In the genomic region with DNA sequence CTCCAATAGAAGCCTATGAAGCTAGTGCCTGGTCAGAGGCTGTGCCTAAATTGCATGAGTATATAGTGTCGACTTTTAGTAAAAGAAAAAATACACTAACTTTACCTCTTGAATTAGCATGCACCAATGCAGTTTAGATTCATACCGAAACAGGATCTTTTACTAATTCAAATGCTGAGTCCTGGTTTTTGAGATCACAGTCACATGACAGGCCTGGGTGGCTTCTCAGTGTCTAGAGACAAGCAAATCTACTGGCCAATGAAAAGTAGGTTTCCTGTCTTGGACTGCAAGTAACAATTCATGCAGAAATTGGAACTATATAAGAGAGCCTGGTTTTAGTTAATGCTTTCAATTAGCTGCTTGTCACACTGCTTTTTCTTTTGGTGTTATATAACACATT, we compare ENCODE assay signal across 1 cellular context.
TF ChIP-seq lines count a peak whose summit lies in the region.

No MANE protein-coding gene starts in this region.

TF ChIP-seq in GM23338, 12 proteins besides CTCF, POLR2A, EP300 and RAD21 (continued from another document):
- TF ChIP-seq, protein P1, sequence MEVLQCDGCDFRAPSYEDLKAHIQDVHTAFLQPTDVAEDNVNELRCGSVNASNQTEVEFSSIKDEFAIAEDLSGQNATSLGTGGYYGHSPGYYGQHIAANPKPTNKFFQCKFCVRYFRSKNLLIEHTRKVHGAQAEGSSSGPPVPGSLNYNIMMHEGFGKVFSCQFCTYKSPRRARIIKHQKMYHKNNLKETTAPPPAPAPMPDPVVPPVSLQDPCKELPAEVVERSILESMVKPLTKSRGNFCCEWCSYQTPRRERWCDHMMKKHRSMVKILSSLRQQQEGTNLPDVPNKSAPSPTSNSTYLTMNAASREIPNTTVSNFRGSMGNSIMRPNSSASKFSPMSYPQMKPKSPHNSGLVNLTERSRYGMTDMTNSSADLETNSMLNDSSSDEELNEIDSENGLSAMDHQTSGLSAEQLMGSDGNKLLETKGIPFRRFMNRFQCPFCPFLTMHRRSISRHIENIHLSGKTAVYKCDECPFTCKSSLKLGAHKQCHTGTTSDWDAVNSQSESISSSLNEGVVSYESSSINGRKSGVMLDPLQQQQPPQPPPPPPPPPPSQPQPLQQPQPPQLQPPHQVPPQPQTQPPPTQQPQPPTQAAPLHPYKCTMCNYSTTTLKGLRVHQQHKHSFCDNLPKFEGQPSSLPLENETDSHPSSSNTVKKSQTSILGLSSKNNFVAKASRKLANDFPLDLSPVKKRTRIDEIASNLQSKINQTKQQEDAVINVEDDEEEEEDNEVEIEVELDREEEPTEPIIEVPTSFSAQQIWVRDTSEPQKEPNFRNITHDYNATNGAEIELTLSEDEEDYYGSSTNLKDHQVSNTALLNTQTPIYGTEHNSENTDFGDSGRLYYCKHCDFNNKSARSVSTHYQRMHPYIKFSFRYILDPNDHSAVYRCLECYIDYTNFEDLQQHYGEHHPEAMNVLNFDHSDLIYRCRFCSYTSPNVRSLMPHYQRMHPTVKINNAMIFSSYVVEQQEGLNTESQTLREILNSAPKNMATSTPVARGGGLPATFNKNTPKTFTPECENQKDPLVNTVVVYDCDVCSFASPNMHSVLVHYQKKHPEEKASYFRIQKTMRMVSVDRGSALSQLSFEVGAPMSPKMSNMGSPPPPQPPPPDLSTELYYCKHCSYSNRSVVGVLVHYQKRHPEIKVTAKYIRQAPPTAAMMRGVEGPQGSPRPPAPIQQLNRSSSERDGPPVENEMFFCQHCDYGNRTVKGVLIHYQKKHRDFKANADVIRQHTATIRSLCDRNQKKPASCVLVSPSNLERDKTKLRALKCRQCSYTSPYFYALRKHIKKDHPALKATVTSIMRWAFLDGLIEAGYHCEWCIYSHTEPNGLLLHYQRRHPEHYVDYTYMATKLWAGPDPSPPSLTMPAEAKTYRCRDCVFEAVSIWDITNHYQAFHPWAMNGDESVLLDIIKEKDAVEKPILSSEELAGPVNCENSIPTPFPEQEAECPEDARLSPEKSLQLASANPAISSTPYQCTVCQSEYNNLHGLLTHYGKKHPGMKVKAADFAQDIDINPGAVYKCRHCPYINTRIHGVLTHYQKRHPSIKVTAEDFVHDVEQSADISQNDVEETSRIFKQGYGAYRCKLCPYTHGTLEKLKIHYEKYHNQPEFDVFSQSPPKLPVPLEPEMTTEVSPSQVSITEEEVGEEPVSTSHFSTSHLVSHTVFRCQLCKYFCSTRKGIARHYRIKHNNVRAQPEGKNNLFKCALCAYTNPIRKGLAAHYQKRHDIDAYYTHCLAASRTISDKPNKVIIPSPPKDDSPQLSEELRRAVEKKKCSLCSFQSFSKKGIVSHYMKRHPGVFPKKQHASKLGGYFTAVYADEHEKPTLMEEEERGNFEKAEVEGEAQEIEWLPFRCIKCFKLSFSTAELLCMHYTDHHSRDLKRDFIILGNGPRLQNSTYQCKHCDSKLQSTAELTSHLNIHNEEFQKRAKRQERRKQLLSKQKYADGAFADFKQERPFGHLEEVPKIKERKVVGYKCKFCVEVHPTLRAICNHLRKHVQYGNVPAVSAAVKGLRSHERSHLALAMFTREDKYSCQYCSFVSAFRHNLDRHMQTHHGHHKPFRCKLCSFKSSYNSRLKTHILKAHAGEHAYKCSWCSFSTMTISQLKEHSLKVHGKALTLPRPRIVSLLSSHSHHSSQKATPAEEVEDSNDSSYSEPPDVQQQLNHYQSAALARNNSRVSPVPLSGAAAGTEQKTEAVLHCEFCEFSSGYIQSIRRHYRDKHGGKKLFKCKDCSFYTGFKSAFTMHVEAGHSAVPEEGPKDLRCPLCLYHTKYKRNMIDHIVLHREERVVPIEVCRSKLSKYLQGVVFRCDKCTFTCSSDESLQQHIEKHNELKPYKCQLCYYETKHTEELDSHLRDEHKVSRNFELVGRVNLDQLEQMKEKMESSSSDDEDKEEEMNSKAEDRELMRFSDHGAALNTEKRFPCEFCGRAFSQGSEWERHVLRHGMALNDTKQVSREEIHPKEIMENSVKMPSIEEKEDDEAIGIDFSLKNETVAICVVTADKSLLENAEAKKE (CRISPR knock-in tag; IDR thresholded peaks at IDR 0.05): no peak
- TF ChIP-seq CREB1 (CRISPR knock-in tag; IDR thresholded peaks at IDR 0.05; ENCODE audit: low read depth) (no peak), ZNF331 (CRISPR knock-in tag; IDR thresholded peaks at IDR 0.05; ENCODE audit: low read depth) (no peak), POLR2AphosphoS5 (IDR thresholded peaks at IDR 0.05; ENCODE audit: low read depth) (no peak), ZNF114 (CRISPR knock-in tag; IDR thresholded peaks at IDR 0.05) (no peak), NANOG (IDR thresholded peaks at IDR 0.05; ENCODE audit: borderline replicate concordance) (no peak), STAT1 (IDR thresholded peaks at IDR 0.05; ENCODE audit: unreplicated experiment) (no peak), EZH2 (IDR thresholded peaks at IDR 0.05; ENCODE audit: low read depth, unreplicated experiment) (no peak), JUNB (IDR thresholded peaks at IDR 0.05; ENCODE audit: unreplicated experiment) (no peak)
- TF ChIP-seq, protein P2, sequence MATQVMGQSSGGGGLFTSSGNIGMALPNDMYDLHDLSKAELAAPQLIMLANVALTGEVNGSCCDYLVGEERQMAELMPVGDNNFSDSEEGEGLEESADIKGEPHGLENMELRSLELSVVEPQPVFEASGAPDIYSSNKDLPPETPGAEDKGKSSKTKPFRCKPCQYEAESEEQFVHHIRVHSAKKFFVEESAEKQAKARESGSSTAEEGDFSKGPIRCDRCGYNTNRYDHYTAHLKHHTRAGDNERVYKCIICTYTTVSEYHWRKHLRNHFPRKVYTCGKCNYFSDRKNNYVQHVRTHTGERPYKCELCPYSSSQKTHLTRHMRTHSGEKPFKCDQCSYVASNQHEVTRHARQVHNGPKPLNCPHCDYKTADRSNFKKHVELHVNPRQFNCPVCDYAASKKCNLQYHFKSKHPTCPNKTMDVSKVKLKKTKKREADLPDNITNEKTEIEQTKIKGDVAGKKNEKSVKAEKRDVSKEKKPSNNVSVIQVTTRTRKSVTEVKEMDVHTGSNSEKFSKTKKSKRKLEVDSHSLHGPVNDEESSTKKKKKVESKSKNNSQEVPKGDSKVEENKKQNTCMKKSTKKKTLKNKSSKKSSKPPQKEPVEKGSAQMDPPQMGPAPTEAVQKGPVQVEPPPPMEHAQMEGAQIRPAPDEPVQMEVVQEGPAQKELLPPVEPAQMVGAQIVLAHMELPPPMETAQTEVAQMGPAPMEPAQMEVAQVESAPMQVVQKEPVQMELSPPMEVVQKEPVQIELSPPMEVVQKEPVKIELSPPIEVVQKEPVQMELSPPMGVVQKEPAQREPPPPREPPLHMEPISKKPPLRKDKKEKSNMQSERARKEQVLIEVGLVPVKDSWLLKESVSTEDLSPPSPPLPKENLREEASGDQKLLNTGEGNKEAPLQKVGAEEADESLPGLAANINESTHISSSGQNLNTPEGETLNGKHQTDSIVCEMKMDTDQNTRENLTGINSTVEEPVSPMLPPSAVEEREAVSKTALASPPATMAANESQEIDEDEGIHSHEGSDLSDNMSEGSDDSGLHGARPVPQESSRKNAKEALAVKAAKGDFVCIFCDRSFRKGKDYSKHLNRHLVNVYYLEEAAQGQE (IDR thresholded peaks at IDR 0.05; ENCODE audit: unreplicated experiment): no peak
- TF ChIP-seq, protein P3, sequence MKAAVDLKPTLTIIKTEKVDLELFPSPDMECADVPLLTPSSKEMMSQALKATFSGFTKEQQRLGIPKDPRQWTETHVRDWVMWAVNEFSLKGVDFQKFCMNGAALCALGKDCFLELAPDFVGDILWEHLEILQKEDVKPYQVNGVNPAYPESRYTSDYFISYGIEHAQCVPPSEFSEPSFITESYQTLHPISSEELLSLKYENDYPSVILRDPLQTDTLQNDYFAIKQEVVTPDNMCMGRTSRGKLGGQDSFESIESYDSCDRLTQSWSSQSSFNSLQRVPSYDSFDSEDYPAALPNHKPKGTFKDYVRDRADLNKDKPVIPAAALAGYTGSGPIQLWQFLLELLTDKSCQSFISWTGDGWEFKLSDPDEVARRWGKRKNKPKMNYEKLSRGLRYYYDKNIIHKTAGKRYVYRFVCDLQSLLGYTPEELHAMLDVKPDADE (IDR thresholded peaks at IDR 0.05): no peak
